In genomic region chr12:125549171-125549570, GRCh38 we compare ENCODE assay signal across 36 cellular contexts.
"Had no signal": no experiment of that assay in that cellular context is flagged by ENCODE, and none has a peak within 500 bp of the region (broad histone marks: within the 10 kb centered on the region; RNA-seq: fewer than 3 reads in every experiment).

No MANE protein-coding gene starts in this region.

- H3K27me3 Mint-ChIP-seq: activated B cell treated with CpG ODN at 0.5 μM for 24 hours; activated CD4-positive, alpha-beta memory T cell treated with anti-CD3 and anti-CD28 coated beads for 36 hours; activated CD4-positive, alpha-beta T cell treated with anti-CD3 and anti-CD28 coated beads, Interleukin-2, amount 10 ng/mL, durations not matched to agents 24 days and 14 days; activated T-helper 17 cell treated with anti-CD3 and anti-CD28 coated beads, Interleukin-2, amount 50 U/mL, for 72 hours had no signal

- H3K4me1 Mint-ChIP-seq: activated B cell treated with CpG ODN at 0.5 μM for 24 hours; activated CD4-positive, alpha-beta T cell treated with anti-CD3 and anti-CD28 coated beads, Interleukin-2, amount 10 ng/mL, durations not matched to agents 24 days and 14 days; activated naive CD8-positive, alpha-beta T cell treated with anti-CD3 and anti-CD28 coated beads for 36 hours; activated T-helper 17 cell treated with anti-CD3 and anti-CD28 coated beads, Interleukin-2, amount 50 U/mL, for 72 hours; central memory CD8-positive, alpha-beta T cell; T-cell had no signal

- H3K27me3 ChIP-seq: adrenal gland, body of pancreas, brain microvascular endothelial cell, breast epithelium had no signal

- H3K36me3 Mint-ChIP-seq: activated CD4-positive, alpha-beta memory T cell treated with anti-CD3 and anti-CD28 coated beads for 36 hours; activated naive CD8-positive, alpha-beta T cell treated with anti-CD3 and anti-CD28 coated beads for 36 hours; T-cell had no signal

- H3K36me3 ChIP-seq: adrenal gland, brain microvascular endothelial cell, breast epithelium had no signal

- H3K4me3 ChIP-seq: adrenal gland, body of pancreas, breast epithelium had no signal

- ATAC-seq: activated CD8-positive, alpha-beta T cell treated with anti-CD3 and anti-CD28 coated beads for 36 hours; activated naive CD4-positive, alpha-beta T cell treated with anti-CD3 and anti-CD28 coated beads, Interleukin-2, amount 50 U/mL, for 72 hours; activated T-cell treated with anti-CD3 and anti-CD28 coated beads, Interleukin-2, amount 50 U/mL, for 4 hours; activated T-cell treated with anti-CD3 and anti-CD28 coated beads, Interleukin-2, amount 50 U/mL, for 72 hours; activated T-helper 17 cell treated with anti-CD3 and anti-CD28 coated beads, Interleukin-2, amount 50 U/mL, for 72 hours; body of pancreas; T-cell had no signal

- H3K4me1 ChIP-seq: adrenal gland, body of pancreas, breast epithelium had no signal

- H3K9me3 ChIP-seq: adrenal gland, body of pancreas had no signal

- DNase-seq: activated B cell treated with CpG ODN at 0.5 μM for 24 hours; activated CD4-positive, alpha-beta T cell treated with anti-CD3 and anti-CD28 coated beads for 4 hours; activated CD4-positive, alpha-beta T cell treated with anti-CD3 and anti-CD28 coated beads, Interleukin-2, amount 10 ng/mL, durations not matched to agents 24 days and 14 days; activated CD4-positive, alpha-beta T cell treated with anti-CD3 and anti-CD28 coated beads, Interleukin-2, amount 50 U/mL, for 1 hour; activated CD4-positive, alpha-beta T cell treated with anti-CD3 and anti-CD28 coated beads, Interleukin-2, amount 50 U/mL, for 4 hours; activated CD4-positive, CD25-positive, alpha-beta regulatory T cell treated with anti-CD3 and anti-CD28 coated beads, Interleukin-2, amount 50 U/mL, for 72 hours; activated CD8-positive, alpha-beta memory T cell treated with anti-CD3 and anti-CD28 coated beads, Interleukin-2, amount 50 U/mL, for 4 hours; activated effector memory CD4-positive, alpha-beta T cell treated with anti-CD3 and anti-CD28 coated beads, Interleukin-2, amount 50 U/mL, for 16 hours; activated gamma-delta T cell treated with Interleukin-2 at 50 U/mL for 16 hours; activated naive CD4-positive, alpha-beta T cell; activated naive CD4-positive, alpha-beta T cell treated with anti-CD3 and anti-CD28 coated beads, Interleukin-2, amount 50 U/mL, for 16 hours; activated naive CD8-positive, alpha-beta T cell treated with anti-CD3 and anti-CD28 coated beads for 36 hours; activated T-cell treated with anti-CD3 and anti-CD28 coated beads for 4 hours; activated T-cell treated with anti-CD3 and anti-CD28 coated beads, Interleukin-2, amount 50 U/mL, for 1 hour; activated T-cell treated with anti-CD3 and anti-CD28 coated beads, Interleukin-2, amount 50 U/mL, for 4 hours; activated T-cell treated with anti-CD3 and anti-CD28 coated beads, Interleukin-2, amount 50 U/mL, for 72 hours; adrenal gland; amniotic stem cell; aorta; body of pancreas; brain microvascular endothelial cell; cerebellar nuclear complex; T-cell; T-helper 2 cell; T-helper 9 cell had no signal

- H3K9me3 Mint-ChIP-seq: activated B cell treated with CpG ODN at 0.5 μM for 24 hours; activated CD4-positive, alpha-beta T cell treated with anti-CD3 and anti-CD28 coated beads, Interleukin-2, amount 10 ng/mL, durations not matched to agents 24 days and 14 days; activated CD8-positive, alpha-beta T cell treated with anti-CD3 and anti-CD28 coated beads for 36 hours; activated naive CD8-positive, alpha-beta T cell treated with anti-CD3 and anti-CD28 coated beads for 36 hours; activated T-cell treated with anti-CD3 and anti-CD28 coated beads, Interleukin-2, amount 50 U/mL, for 4 hours; activated T-helper 1 cell treated with anti-CD3 and anti-CD28 coated beads, Interleukin-12 subunit alpha, Interleukin-12 subunit beta, Interleukin-2, Interleukin-4 antibody, amounts not matched to agents 30 ng/mL and 10 ng/mL and 1 ng/mL, durations not matched to agents 14 hours and 24 hours and 36 hours; activated T-helper 17 cell treated with anti-CD3 and anti-CD28 coated beads, Interleukin-2, amount 50 U/mL, for 72 hours; T-helper 1 cell treated with Interleukin-12 subunit alpha and Interleukin-12 subunit beta and Interleukin-4 antibody, amounts not matched to agents 30 μg/mL and 1 μg/mL, for 36 hours had no signal

- H3K27ac ChIP-seq: adrenal gland, body of pancreas, brain microvascular endothelial cell, breast epithelium, VCaP had no signal

- H3K27ac Mint-ChIP-seq: activated B cell treated with CpG ODN at 0.5 μM for 24 hours; activated CD4-positive, alpha-beta memory T cell treated with anti-CD3 and anti-CD28 coated beads for 36 hours; activated CD4-positive, alpha-beta T cell treated with anti-CD3 and anti-CD28 coated beads, Interleukin-2, amount 10 ng/mL, durations not matched to agents 24 days and 14 days; activated CD8-positive, alpha-beta T cell treated with anti-CD3 and anti-CD28 coated beads for 36 hours; activated naive CD4-positive, alpha-beta T cell treated with anti-CD3 and anti-CD28 coated beads for 36 hours; activated naive CD4-positive, alpha-beta T cell treated with anti-CD3 and anti-CD28 coated beads, Interleukin-2, amount 50 U/mL, for 72 hours; activated naive CD8-positive, alpha-beta T cell treated with anti-CD3 and anti-CD28 coated beads for 36 hours; activated T-cell treated with anti-CD3 and anti-CD28 coated beads, Interleukin-2, amount 50 U/mL, for 72 hours; activated T-helper 1 cell treated with anti-CD3 and anti-CD28 coated beads, Interleukin-12 subunit alpha, Interleukin-12 subunit beta, Interleukin-2, Interleukin-4 antibody, amounts not matched to agents 30 ng/mL and 10 ng/mL and 1 ng/mL, durations not matched to agents 14 hours and 24 hours and 36 hours; activated T-helper 17 cell treated with anti-CD3 and anti-CD28 coated beads, Interleukin-2, amount 50 U/mL, for 72 hours; T-cell; T-helper 1 cell treated with Interleukin-12 subunit alpha and Interleukin-12 subunit beta and Interleukin-4 antibody, amounts not matched to agents 30 μg/mL and 1 μg/mL, for 36 hours; T-helper 2 cell treated with Interferon-gamma antibody and Interleukin-4, amounts not matched to agents 5 μg/mL and 100 μg/mL, for 36 hours had no signal

- H3K4me3 Mint-ChIP-seq: activated B cell treated with CpG ODN at 0.5 μM for 24 hours; activated CD4-positive, alpha-beta memory T cell treated with anti-CD3 and anti-CD28 coated beads for 36 hours; activated CD4-positive, alpha-beta T cell treated with anti-CD3 and anti-CD28 coated beads, Interleukin-2, amount 10 ng/mL, durations not matched to agents 24 days and 14 days; activated CD8-positive, alpha-beta T cell treated with anti-CD3 and anti-CD28 coated beads for 36 hours; activated naive CD4-positive, alpha-beta T cell treated with anti-CD3 and anti-CD28 coated beads for 36 hours; activated naive CD8-positive, alpha-beta T cell treated with anti-CD3 and anti-CD28 coated beads for 36 hours; activated T-cell treated with anti-CD3 and anti-CD28 coated beads, Interleukin-2, amount 50 U/mL, for 4 hours; activated T-cell treated with anti-CD3 and anti-CD28 coated beads, Interleukin-2, amount 50 U/mL, for 72 hours; activated T-helper 1 cell treated with anti-CD3 and anti-CD28 coated beads, Interleukin-12 subunit alpha, Interleukin-12 subunit beta, Interleukin-2, Interleukin-4 antibody, amounts not matched to agents 30 ng/mL and 10 ng/mL and 1 ng/mL, durations not matched to agents 14 hours and 24 hours and 36 hours; activated T-helper 17 cell treated with anti-CD3 and anti-CD28 coated beads, Interleukin-2, amount 50 U/mL, for 72 hours; central memory CD8-positive, alpha-beta T cell; T-cell; T-helper 1 cell treated with Interleukin-12 subunit alpha and Interleukin-12 subunit beta and Interleukin-4 antibody, amounts not matched to agents 30 μg/mL and 1 μg/mL, for 36 hours; T-helper 2 cell treated with Interferon-gamma antibody and Interleukin-4, amounts not matched to agents 5 μg/mL and 100 μg/mL, for 36 hours had no signal
